8 cellular contexts compared by ENCODE assay signal in genomic region chr17:81959362-81960129, GRCh38. TPM values are rescaled to one million over a fixed set of nuclear protein-coding genes. Genes with fewer than 3 reads are reported as not detected.
A peak's percentile ranks its signal among the peaks of the same experiment; 100 is the strongest.
DNase-seq lines count a peak whose midpoint lies in the region; ATAC-seq and TF ChIP-seq lines count a peak whose summit lies in the region.

No MANE protein-coding gene starts in this region.

- H3K4me1 Mint-ChIP-seq in natural killer cell treated with Interleukin-12 subunit alpha and Interleukin-12 subunit beta and Interleukin-15 and Interleukin-18, amount 100 ng/mL, for 72 hours (ENCODE audit: low read depth in 2 of 2), result peaks cover 0 to 6% of the 10 kb centered on the region in 2 donors

- H3K4me3 Mint-ChIP-seq in natural killer cell treated with Interleukin-12 subunit alpha and Interleukin-12 subunit beta and Interleukin-15 and Interleukin-18, amount 100 ng/mL, for 72 hours, result peak overlapping the region; percentile 55

- no peaks in the 10 kb centered on the region for H3K36me3 Mint-ChIP-seq in natural killer cell treated with Interleukin-12 subunit alpha and Interleukin-12 subunit beta and Interleukin-15 and Interleukin-18, amount 100 ng/mL, for 72 hours

- H3K4me3 ChIP-seq in AG10803 (ENCODE audit: low read length), result no peak overlapping the region

- peak; percentile 40 for TF ChIP-seq CTCF in AG10803 (conservative IDR thresholded peaks at IDR 0.05; ENCODE audit: low read length)

- no peak overlapping the region for H3K27ac Mint-ChIP-seq in natural killer cell treated with Interleukin-12 subunit alpha and Interleukin-12 subunit beta and Interleukin-15 and Interleukin-18, amount 100 ng/mL, for 72 hours

- H3K27me3 Mint-ChIP-seq in natural killer cell treated with Interleukin-12 subunit alpha and Interleukin-12 subunit beta and Interleukin-15 and Interleukin-18, amount 100 ng/mL, for 72 hours, result peaks cover 15 to 20% of the 10 kb centered on the region in 2 donors

- no peaks in the 10 kb centered on the region for H3K9me3 Mint-ChIP-seq in natural killer cell treated with Interleukin-12 subunit alpha and Interleukin-12 subunit beta and Interleukin-15 and Interleukin-18, amount 100 ng/mL, for 72 hours

- peak; percentile 90 to 94 for ATAC-seq in natural killer cell treated with Interleukin-12 subunit alpha and Interleukin-12 subunit beta and Interleukin-15 and Interleukin-18, amount 100 ng/mL, for 72 hours

- TF ChIP-seq POLR2A in erythroblast (IDR thresholded peaks at IDR 0.05; ENCODE audit: low read length), result no peak

- peak; percentile 35 for DNase-seq in AG10803 (ENCODE audit: low read depth)
- DNase-seq in GM19240 (ENCODE audit: insufficient read length, low spot score), result peak; percentile 67
- peak; percentile 84 for DNase-seq in NCI-H69 (lab: John Stamatoyannopoulos, UW)
- DNase-seq in activated CD8-positive, alpha-beta memory T cell treated with anti-CD3 and anti-CD28 coated beads, Interleukin-2, amount 50 U/mL, for 4 hours, result peak; percentile 87
- DNase-seq in erythroblast (lab: John Stamatoyannopoulos, UW), result peak; percentile 69 to 88
- peak; percentile 82 for DNase-seq in natural killer cell treated with Interleukin-12 subunit alpha and Interleukin-12 subunit beta and Interleukin-15 and Interleukin-18, amount 100 ng/mL, for 72 hours (ENCODE audit: low spot score)
- DNase-seq in stimulated activated naive CD4-positive, alpha-beta T cell treated with Interleukin-2 at 50 U/mL for 16 hours (lab: John Stamatoyannopoulos, UW), result peak; percentile 70
- DNase-seq in SW480 (ENCODE audit: low spot score), result no peak

RNA-seq across cellular contexts. Expression of gene NOTUM, which starts 1.4 kb away (rescaled TPM):
- total RNA-seq in natural killer cell treated with Interleukin-12 subunit alpha and Interleukin-12 subunit beta and Interleukin-15 and Interleukin-18, amount 100 ng/mL, for 72 hours, result under 1 TPM in 1 of 2 donors, not detected in 1; 0.17 TPM

RNA-seq across cellular contexts. Expression of gene MYADML2, which starts 12.5 kb away (rescaled TPM):
- not detected for total RNA-seq in natural killer cell treated with Interleukin-12 subunit alpha and Interleukin-12 subunit beta and Interleukin-15 and Interleukin-18, amount 100 ng/mL, for 72 hours

RNA-seq across cellular contexts. Expression of gene ASPSCR1, which starts 17.9 kb away (rescaled TPM):
- total RNA-seq in natural killer cell treated with Interleukin-12 subunit alpha and Interleukin-12 subunit beta and Interleukin-15 and Interleukin-18, amount 100 ng/mL, for 72 hours, result 10 to 100 TPM; 21.6 to 46.8 TPM

RNA-seq across cellular contexts. Expression of gene PYCR1, which starts 22.4 kb away (rescaled TPM):
- 10 to 100 TPM; 18.3 to 56.1 TPM for total RNA-seq in natural killer cell treated with Interleukin-12 subunit alpha and Interleukin-12 subunit beta and Interleukin-15 and Interleukin-18, amount 100 ng/mL, for 72 hours

RNA-seq across cellular contexts. Expression of gene MAFG, which starts 32.0 kb away (rescaled TPM):
- 10 to 100 TPM; 26.7 to 49.4 TPM for total RNA-seq in natural killer cell treated with Interleukin-12 subunit alpha and Interleukin-12 subunit beta and Interleukin-15 and Interleukin-18, amount 100 ng/mL, for 72 hours
